ENCODE assay signal across 8 cellular contexts in the genomic region with DNA sequence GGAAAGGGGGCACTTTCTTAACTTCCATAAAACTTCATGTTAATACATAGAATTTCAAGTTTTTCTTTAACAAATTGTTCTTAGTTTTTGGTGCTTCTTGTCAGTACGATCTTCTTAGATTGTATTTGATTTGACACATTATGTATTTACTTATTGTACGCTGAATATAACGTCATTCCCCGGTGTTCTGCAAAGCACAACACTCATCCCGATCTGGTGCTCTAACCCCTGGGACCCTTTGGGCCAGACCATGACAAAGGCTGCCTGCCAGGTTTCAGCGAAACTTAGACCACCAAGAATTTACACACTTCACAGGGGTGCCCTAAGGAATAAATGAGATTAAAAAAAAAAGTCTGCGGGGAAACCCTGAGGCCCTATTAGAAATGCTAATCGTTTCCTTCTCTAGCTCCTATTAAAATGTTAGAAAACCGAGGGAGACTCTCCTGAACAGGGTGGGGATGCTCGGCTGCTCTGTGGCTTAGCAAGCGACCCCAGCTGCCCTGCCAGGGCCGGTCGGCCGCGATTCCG. TPM values are rescaled to one million over a fixed set of nuclear protein-coding genes. Genes with fewer than 3 reads are reported as not detected.
DNase-seq lines count a peak whose midpoint lies in the region; ATAC-seq and TF ChIP-seq lines count a peak whose summit lies in the region.

No MANE protein-coding gene starts in this region.

- H3K4me1 ChIP-seq in effector memory CD4-positive, alpha-beta T cell (ENCODE audit: control insufficient read depth, insufficient read depth, low read length, poor library complexity, severe bottlenecking): peaks cover 30% of the 10 kb centered on the region

- H3K27ac ChIP-seq in CD4-positive, alpha-beta T cell (ENCODE audit: low read depth, low read length): peak overlapping the region; percentile 81
- H3K27ac ChIP-seq in effector memory CD4-positive, alpha-beta T cell (ENCODE audit: insufficient read depth, low read length, poor library complexity, severe bottlenecking): peak overlapping the region; percentile 61

- peak overlapping the region; percentile 32 for H3K4me3 ChIP-seq in effector memory CD4-positive, alpha-beta T cell (ENCODE audit: insufficient read depth, low read depth, low read length, poor library complexity, severe bottlenecking)

- peak overlapping the region; percentile 93 for H3K4me3 Mint-ChIP-seq in CD4-positive, alpha-beta T cell
- H3K4me3 Mint-ChIP-seq in neural crest cell: peak overlapping the region; percentile 80

- no peaks in the 10 kb centered on the region for H3K9me3 ChIP-seq in CD4-positive, alpha-beta T cell (ENCODE audit: control insufficient read depth, low read length)
- H3K9me3 ChIP-seq in effector memory CD4-positive, alpha-beta T cell (ENCODE audit: control insufficient read depth, low read length): no peaks in the 10 kb centered on the region

- H3K4me1 Mint-ChIP-seq in CD4-positive, alpha-beta T cell (ENCODE audit: low read depth): peaks cover 66% of the 10 kb centered on the region
- H3K4me1 Mint-ChIP-seq in neural crest cell: peaks cover 41% of the 10 kb centered on the region

- DNase-seq in CD4-positive, alpha-beta T cell: no peak
- DNase-seq in NCI-H2227 (lab: John Stamatoyannopoulos, UW; ENCODE audit: unreplicated experiment) (peak; percentile 6), neural crest cell (ENCODE audit: low read depth, low spot score) (no peak), NCI-H1694 (lab: John Stamatoyannopoulos, UW) (no peak)
- no peak for DNase-seq in effector memory CD4-positive, alpha-beta T cell

- no peaks in the 10 kb centered on the region for H3K36me3 ChIP-seq in effector memory CD4-positive, alpha-beta T cell (ENCODE audit: control insufficient read depth, insufficient read depth, low read length)

- POLR2A ChIA-PET in CD4-positive, alpha-beta T cell (lab: Charles Lee): interaction anchor here (0.6 to 6.9 kb wide), 26 partner anchors 11 to 349 kb away, joined by 3 to 181 read pairs (median 6); partner anchors contain the start of genes HEMGN, NANS, NCBP1 and TBC1D2

- TF ChIP-seq CTCF in CD4-positive, alpha-beta T cell (IDR thresholded peaks at IDR 0.05): no peak
- TF ChIP-seq CTCF in neural crest cell (conservative IDR thresholded peaks at IDR 0.05): no peak

- peak overlapping the region; percentile 89 for H3K27ac Mint-ChIP-seq in CD4-positive, alpha-beta T cell
- peak overlapping the region; percentile 98 for H3K27ac Mint-ChIP-seq in neural crest cell (ENCODE audit: unreplicated experiment)

- intact Hi-C loops in CD4-positive, alpha-beta T cell (cut with DNase I, micrococcal nuclease): loop anchor here (1.0 to 10.0 kb wide), 5 partner anchors 59 to 1123 kb away; partner anchors contain the start of genes TBC1D2 (in 1 of the 2) and TGFBR1 (in 1 of the 2)

- H3K27me3 Mint-ChIP-seq in CD4-positive, alpha-beta T cell: no peaks in the 10 kb centered on the region
- H3K27me3 Mint-ChIP-seq in neural crest cell (ENCODE audit: low read depth): peaks cover 47% of the 10 kb centered on the region

- H3K9me3 Mint-ChIP-seq in CD4-positive, alpha-beta T cell: no peaks in the 10 kb centered on the region
- H3K9me3 Mint-ChIP-seq in neural crest cell: no peaks in the 10 kb centered on the region

- CTCF ChIA-PET in CD4-positive, alpha-beta T cell (lab: Charles Lee): interaction anchor here (0.6 to 7.1 kb wide), 17 partner anchors 11 to 1534 kb away, joined by 3 to 74 read pairs (median 4); partner anchors contain the start of gene TRMO

- H3K27me3 ChIP-seq in CD4-positive, alpha-beta T cell (ENCODE audit: control insufficient read depth, insufficient read depth, low read length): no peaks in the 10 kb centered on the region
- no peaks in the 10 kb centered on the region for H3K27me3 ChIP-seq in effector memory CD4-positive, alpha-beta T cell (replicated peaks; ENCODE audit: control insufficient read depth, insufficient read depth, low read length, poor library complexity, severe bottlenecking)

- ATAC-seq in CD4-positive, alpha-beta T cell (ENCODE audit: poor library complexity): no peak
- ATAC-seq in HG03045 (IDR thresholded peaks at IDR 0.05; ENCODE audit: unreplicated experiment): no peak
- ATAC-seq in GM21528 (IDR thresholded peaks at IDR 0.05; ENCODE audit: low FRiP score, unreplicated experiment): no peak
- no peak for ATAC-seq in GM19452 (IDR thresholded peaks at IDR 0.05; ENCODE audit: unreplicated experiment)

- H3K36me3 Mint-ChIP-seq in CD4-positive, alpha-beta T cell (ENCODE audit: low read depth): peaks cover 4% of the 10 kb centered on the region
- H3K36me3 Mint-ChIP-seq in neural crest cell (ENCODE audit: low read depth): no peaks in the 10 kb centered on the region

RNA-seq across cellular contexts. Expression of gene ANP32B, which starts 0.9 kb away (rescaled TPM):
- 100 to 1,000 TPM; 178 to 192 TPM for total RNA-seq in CD4-positive, alpha-beta T cell
- 220 and 235 TPM in 2 replicates for total RNA-seq in neural crest cell

RNA-seq across cellular contexts. Expression of gene HEMGN, which starts 44.3 kb away (rescaled TPM):
- under 1 TPM; 0.30 to 0.34 TPM for total RNA-seq in CD4-positive, alpha-beta T cell
- total RNA-seq in neural crest cell: not detected in 2 replicates

RNA-seq across cellular contexts. Expression of gene TRMO, which starts 60.0 kb away (rescaled TPM):
- total RNA-seq in CD4-positive, alpha-beta T cell: 10 to 100 TPM; 42.8 to 45.8 TPM
- total RNA-seq in neural crest cell: 11.4 and 12.7 TPM in 2 replicates
